In the genomic region with DNA sequence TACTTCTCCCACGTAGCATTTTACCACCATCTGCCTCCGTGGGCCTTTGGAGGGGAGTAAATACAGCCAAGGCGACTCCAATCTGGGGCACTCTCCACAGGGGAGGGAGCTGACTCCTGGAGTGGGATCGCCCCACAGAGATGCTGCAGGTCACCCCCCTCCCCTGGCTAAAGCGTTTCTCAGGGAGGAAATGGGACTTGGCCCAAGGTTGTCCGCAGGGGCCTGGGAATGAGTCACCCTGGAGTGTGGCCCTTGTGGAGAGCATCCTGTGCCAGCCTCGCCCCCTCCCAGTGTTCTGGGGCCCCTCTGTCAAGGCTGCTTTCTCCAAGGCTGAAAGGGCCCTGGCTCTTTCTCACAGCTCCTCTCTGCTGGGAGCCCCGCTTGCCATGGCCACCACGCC, we compare ENCODE assay signal across 20 cellular contexts.
DNase-seq lines count a peak whose midpoint lies in the region; ATAC-seq, FAIRE-seq and TF ChIP-seq lines count a peak whose summit lies in the region.
"Had no signal": no experiment of that assay in that cellular context is flagged by ENCODE, and none has a peak within 500 bp of the region (broad histone marks: within the 10 kb centered on the region; RNA-seq: fewer than 3 reads in every experiment).

No MANE protein-coding gene starts in this region.

- no peaks in the 10 kb centered on the region for H3K9me3 ChIP-seq in Panc1 (ENCODE audit: control insufficient read depth, insufficient read depth, low read depth, low read length)
- no peaks in the 10 kb centered on the region for H3K9me3 ChIP-seq in T-helper 17 cell (ENCODE audit: control insufficient read depth, low read length, poor library complexity, severe bottlenecking)
- H3K9me3 ChIP-seq: esophagus muscularis mucosa, tibial artery had no signal

- H3K4me1 ChIP-seq in Panc1 (ENCODE audit: control insufficient read depth, insufficient read depth, low read length): peaks cover 23% of the 10 kb centered on the region

- ATAC-seq in Panc1 (no peak), T-helper 17 cell (no peak)
- ATAC-seq: left lobe of liver had no signal

- CTCF ChIA-PET in Panc1 (lab: Charles Lee): no interaction called here

- intact Hi-C loops in Panc1 (cut with micrococcal nuclease; ENCODE audit: unreplicated experiment): loop anchor here (10.0 kb wide), 1 partner anchor 145 kb away; no protein-coding TSS in a partner anchor

- H3K27me3 ChIP-seq in Panc1 (ENCODE audit: control insufficient read depth, insufficient read depth, low read length) (no peaks in the 10 kb centered on the region), layer of hippocampus (ENCODE audit: control insufficient read depth, insufficient read depth, low read length) (no peaks in the 10 kb centered on the region)
- H3K27me3 ChIP-seq: esophagus muscularis mucosa, tibial artery had no signal

- H3K4me1 Mint-ChIP-seq in T-helper 17 cell: no peaks in the 10 kb centered on the region

- DNase-seq in Panc1 (ENCODE audit: low read depth, low spot score) (no peak), choroid plexus epithelial cell (ENCODE audit: low read depth) (peak; percentile 44), urothelium cell line (ENCODE audit: low spot score) (peak; percentile 53), T-helper 17 cell (no peak), NCI-H69 (lab: John Stamatoyannopoulos, UW) (no peak), 8988T (no peak)
- DNase-seq: activated CD4-positive, CD25-positive, alpha-beta regulatory T cell treated with anti-CD3 and anti-CD28 coated beads, Interleukin-2, amount 50 U/mL, for 72 hours; AML-193; central memory CD4-positive, alpha-beta T cell; DND-41; effector CD8-positive, alpha-beta T cell; NCI-H1417 treated with DMSO at 0.1 percent for 48 hours; NCI-H524 treated with DMSO at 0.1 percent for 48 hours; stimulated activated naive CD4-positive, alpha-beta T cell treated with Interleukin-2 at 50 U/mL for 16 hours had no signal

- no peak for FAIRE-seq in urothelium cell line (lab: Jason Lieb, UNC)
- FAIRE-seq: H54 had no signal

- no TSS peak for BruUV-seq in Panc1 (replicated peaks; lab: Mats Ljungman, UMichigan)

- H3K36me3 ChIP-seq in Panc1 (ENCODE audit: control insufficient read depth, insufficient read depth, low read length): no peaks in the 10 kb centered on the region
- H3K36me3 ChIP-seq: esophagus muscularis mucosa, tibial artery had no signal

- H3K36me3 Mint-ChIP-seq in T-helper 17 cell (ENCODE audit: low read depth): no peaks in the 10 kb centered on the region

- POLR2A ChIA-PET in Panc1 (lab: Charles Lee): no interaction called here

- in situ Hi-C loops in Panc1 (cut with HindIII; ENCODE audit: low pct_unique_long_range_greater_than_20kb, low sequenced_read_pairs): no loop called here

- no peak overlapping the region for H3K4me3 Mint-ChIP-seq in T-helper 17 cell

- H3K27me3 Mint-ChIP-seq in T-helper 17 cell: peaks cover 23% of the 10 kb centered on the region

- H3K4me3 ChIP-seq in Panc1 (ENCODE audit: low read depth in 2 of 2, low read length in 2 of 2) (no peak overlapping the region), choroid plexus epithelial cell (ENCODE audit: low read depth, low read length) (no peak overlapping the region)
- H3K4me3 ChIP-seq: esophagus muscularis mucosa, skin epidermis, tibial artery had no signal

- no peak overlapping the region for H3K27ac Mint-ChIP-seq in T-helper 17 cell

- H3K27ac ChIP-seq in Panc1 (ENCODE audit: low read length): peak overlapping the region; percentile 48
- H3K27ac ChIP-seq in layer of hippocampus (ENCODE audit: low read depth, low read length): peak overlapping the region; percentile 76
- H3K27ac ChIP-seq: esophagus muscularis mucosa, skin epidermis, tibial artery had no signal

- no peak for TF ChIP-seq CTCF in Panc1 (IDR thresholded peaks at IDR 0.05)
- TF ChIP-seq CTCF in choroid plexus epithelial cell (conservative IDR thresholded peaks at IDR 0.05; ENCODE audit: low read depth, low read length): no peak

Comparison
In these comparisons a context has a peak if more than half of its experiments do, and no peak if none do; other contexts are left out.
1. DNase-seq: peak in choroid plexus epithelial cell (single experiment) and urothelium cell line (single experiment); none in Panc1 (single experiment), T-helper 17 cell (0 of 3), NCI-H69 (single experiment) and 8988T (single experiment).